7 cellular contexts compared by ENCODE assay signal in genomic region chrX:9342581-9343051, GRCh38.
A peak's percentile ranks its signal among the peaks of the same experiment; 100 is the strongest.
DNase-seq lines count a peak whose midpoint lies in the region; ATAC-seq, FAIRE-seq and TF ChIP-seq lines count a peak whose summit lies in the region.

No MANE protein-coding gene starts in this region.

- TF ChIP-seq CTCF in kidney (IDR thresholded peaks at IDR 0.05; ENCODE audit: borderline replicate concordance, extremely low read depth, insufficient read depth) = no peak

- no peaks in the 10 kb centered on the region for H3K27me3 ChIP-seq in GM23248 (replicated peaks; ENCODE audit: insufficient read depth)

- H3K4me2 ChIP-seq in GM23248 (ENCODE audit: unreplicated experiment) = peak overlapping the region; percentile 68

- no peak for FAIRE-seq in kidney (lab: Jason Lieb, UNC)

- in situ Hi-C loops in GM23248 (cut with MboI) = no loop called here

- peaks cover 10% of the 10 kb centered on the region; the same call in 1 of the 2 replicates for H3K4me1 ChIP-seq in GM23248 (ENCODE audit: insufficient read depth)
- peaks cover 0 to 4% of the 10 kb centered on the region in 2 donors for H3K4me1 ChIP-seq in kidney (ENCODE audit: control insufficient read depth in 1 of 2, insufficient read depth in 1 of 2, low read depth in 1 of 2, low read length in 2 of 2)

- no peaks in the 10 kb centered on the region for H3K79me2 ChIP-seq in GM23248 (ENCODE audit: insufficient read depth)

- no peaks in the 10 kb centered on the region for H4K20me1 ChIP-seq in GM23248 (ENCODE audit: insufficient read depth)

- no peaks in the 10 kb centered on the region for H3K9me2 ChIP-seq in GM23248 (ENCODE audit: insufficient read depth)

- H3K9ac ChIP-seq in GM23248 (no peak overlapping the region), kidney (ENCODE audit: low read length in 2 of 2) (no peak overlapping the region)

- peak; percentile 81 for DNase-seq in GM23248
- peak; percentile 74 for DNase-seq in NCI-H2171 (lab: John Stamatoyannopoulos, UW)
- peak; percentile 16 for DNase-seq in activated CD4-positive, CD25-positive, alpha-beta regulatory T cell treated with anti-CD3 and anti-CD28 coated beads, Interleukin-2, amount 50 U/mL, for 16 hours (ENCODE audit: low read depth, low spot score)
- DNase-seq in cortex of kidney (lab: John Stamatoyannopoulos, UW) = peak; percentile 4
- peak; percentile 95 for DNase-seq in kidney
- peak; percentile 55 for DNase-seq in smooth muscle cell of the brain vasculature (ENCODE audit: low read depth, low spot score)

- H3K36me3 ChIP-seq in GM23248 (ENCODE audit: low read depth) (no peaks in the 10 kb centered on the region), kidney (ENCODE audit: control insufficient read depth in 1 of 2, insufficient read depth in 2 of 2, low read length in 2 of 2) (no peaks in the 10 kb centered on the region)

- H3K9me3 ChIP-seq in GM23248 (ENCODE audit: low read depth) (no peaks in the 10 kb centered on the region), kidney (ENCODE audit: control insufficient read depth in 1 of 2, low read length in 2 of 2) (no peaks in the 10 kb centered on the region)

- H3K4me3 ChIP-seq in GM23248 (peak overlapping the region; percentile 63), kidney (ENCODE audit: low read length in 2 of 2) (no peak overlapping the region)

- H2AFZ ChIP-seq in GM23248 = peak overlapping the region; percentile 87

- WGBS in GM23248 (ENCODE audit: low coverage in 1 of 2, low lambda C conversion rate in 2 of 2, missing lambda C conversion rate in 2 of 2), 2 experiments = 1 to 7% methylated on average over 8 to 25 of the region's 25 CpGs

- H3F3A ChIP-seq in GM23248 (ENCODE audit: insufficient read depth) = peaks cover 8% of the 10 kb centered on the region; the same call in 1 of the 2 replicates

- no peak for ATAC-seq in HG02588 (IDR thresholded peaks at IDR 0.05; ENCODE audit: unreplicated experiment)

- intact Hi-C loops in kidney (cut with DNase I) = no loop called here

- H3K27ac ChIP-seq in GM23248 = no peak overlapping the region
- no peak overlapping the region for H3K27ac ChIP-seq in kidney (ENCODE audit: low read depth in 2 of 2, low read length in 2 of 2)

Comparison
In these comparisons a context has a peak if more than half of its experiments do, and no peak if none do; other contexts are left out.
1. DNase-seq: peak in every context shown above with its lines; median percentile 95 in kidney; 81 in GM23248; 74 in NCI-H2171; 55 in smooth muscle cell of the brain vasculature; 16 in activated CD4-positive, CD25-positive, alpha-beta regulatory T cell treated with anti-CD3 and anti-CD28 coated beads, Interleukin-2, amount 50 U/mL, for 16 hours; 4 in cortex of kidney.